ENCODE assay signal across 8 cellular contexts in genomic region chr16:12646490-12647274, GRCh38.
DNase-seq lines count a peak whose midpoint lies in the region; ATAC-seq lines count a peak whose summit lies in the region.

No MANE protein-coding gene starts in this region.

- in situ Hi-C loops in HAP-1 (cut with MboI; ENCODE audit: low sequenced_read_pairs) = no loop called here

- H3K36me3 ChIP-seq in ACC112 (ENCODE audit: insufficient read depth, low read length) (no peaks in the 10 kb centered on the region), H7 (replicated peaks; ENCODE audit: control insufficient read depth, insufficient read depth, low read length) (no peaks in the 10 kb centered on the region), HAP-1 (replicated peaks) (no peaks in the 10 kb centered on the region)

- peaks cover 5% of the 10 kb centered on the region for H3K9me3 ChIP-seq in HAP-1

- no peak overlapping the region for H2AFZ ChIP-seq in ACC112 (ENCODE audit: low read length, unreplicated experiment)

- peak; percentile 57 for DNase-seq in activated CD8-positive, alpha-beta memory T cell treated with anti-CD3 and anti-CD28 coated beads, Interleukin-2, amount 50 U/mL, for 48 hours
- DNase-seq in lung microvascular endothelial cell (ENCODE audit: low read depth in 2 of 2) = peak; percentile 31 to 64
- no peak for DNase-seq in H7
- DNase-seq in cortex of kidney (lab: John Stamatoyannopoulos, UW) = no peak
- DNase-seq in HAP-1 (ENCODE audit: low spot score in 2 of 2) = no peak

- H3K27ac ChIP-seq in ACC112 (ENCODE audit: low read depth, low read length) = peak overlapping the region; percentile 13; the same call in 1 of the 2 replicates

- no peaks in the 10 kb centered on the region for H3K79me2 ChIP-seq in ACC112 (ENCODE audit: control insufficient read depth, insufficient read depth, low read length, unreplicated experiment)

- H3K27me3 ChIP-seq in ACC112 (ENCODE audit: insufficient read depth, low read length) = no peaks in the 10 kb centered on the region
- H3K27me3 ChIP-seq in H7 (ENCODE audit: control insufficient read depth, insufficient read depth, low read length) = no peaks in the 10 kb centered on the region
- no peaks in the 10 kb centered on the region for H3K27me3 ChIP-seq in HAP-1 (ENCODE audit: low read depth)

- ATAC-seq in HG03442 (IDR thresholded peaks at IDR 0.05; ENCODE audit: unreplicated experiment) (peak; percentile 43), GM19351 (IDR thresholded peaks at IDR 0.05; ENCODE audit: unreplicated experiment) (no peak)

- H3K4me1 ChIP-seq in ACC112 (ENCODE audit: control insufficient read depth, insufficient read depth, low read length, unreplicated experiment) (peaks cover 7% of the 10 kb centered on the region), HAP-1 (no peaks in the 10 kb centered on the region)

- H3K4me3 ChIP-seq in ACC112 (ENCODE audit: low read depth, low read length) = no peak overlapping the region
- no peak overlapping the region for H3K4me3 ChIP-seq in H7 (ENCODE audit: insufficient read depth, low read depth, low read length)
- H3K4me3 ChIP-seq in HAP-1 = no peak overlapping the region

Comparison
In these comparisons a context has a peak if more than half of its experiments do, and no peak if none do; other contexts are left out.
1. DNase-seq: peak in activated CD8-positive, alpha-beta memory T cell treated with anti-CD3 and anti-CD28 coated beads, Interleukin-2, amount 50 U/mL, for 48 hours (single experiment) and lung microvascular endothelial cell (2 of 2); none in H7 (single experiment), cortex of kidney (single experiment) and HAP-1 (0 of 2).